ENCODE assay signal across 8 cellular contexts in the genomic region with DNA sequence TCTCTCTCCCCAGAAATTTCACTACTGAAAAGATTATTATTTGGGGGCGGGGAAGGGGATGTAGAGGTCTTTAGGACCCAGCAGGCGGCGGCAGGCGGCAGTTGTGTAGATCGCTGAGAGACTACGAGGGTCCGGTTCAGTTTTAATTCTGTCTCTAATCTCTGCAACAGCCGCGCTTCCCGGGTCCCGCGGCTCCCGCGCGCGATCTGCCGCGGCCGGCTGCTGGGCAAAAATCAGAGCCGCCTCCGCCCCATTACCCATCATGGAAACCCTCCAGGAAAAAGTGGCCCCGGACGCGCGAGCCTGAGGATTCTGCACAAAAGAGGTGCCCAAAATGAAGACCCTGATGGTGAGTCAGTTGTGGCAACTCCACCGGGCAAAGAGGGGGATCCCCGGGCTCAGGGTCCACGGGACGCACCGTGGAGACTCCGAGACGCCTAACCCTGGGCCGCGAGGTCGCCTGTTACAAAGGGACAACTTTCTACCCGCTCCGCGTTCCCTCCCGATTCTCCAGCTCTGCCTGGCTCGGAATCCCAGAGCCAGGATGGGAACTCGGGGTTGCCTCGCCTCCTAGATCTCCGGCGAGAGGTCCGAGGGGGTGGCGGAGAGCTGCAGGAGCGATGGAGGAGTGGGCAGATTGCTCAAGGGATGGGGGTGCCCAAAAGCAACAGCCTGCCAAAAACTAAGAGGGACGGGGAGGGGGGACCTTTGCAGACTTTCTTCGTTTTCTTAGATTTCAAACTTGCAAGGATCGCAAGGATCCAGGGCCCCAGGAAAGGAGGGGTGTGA. TPM values are rescaled to one million over a fixed set of nuclear protein-coding genes. Genes with fewer than 3 reads are reported as not detected.
A peak's percentile ranks its signal among the peaks of the same experiment; 100 is the strongest.
DNase-seq lines count a peak whose midpoint lies in the region; TF ChIP-seq lines count a peak whose summit lies in the region.

A gene (plus strand): TSS at position 139 of the 789 bp plus-strand sequence.

- H3K79me2 ChIP-seq in osteoblast (ENCODE audit: insufficient read depth, low read length): no peaks in the 10 kb centered on the region

- no peaks in the 10 kb centered on the region for H3K9me3 ChIP-seq in BE2C
- H3K9me3 ChIP-seq in HUES48 (ENCODE audit: control insufficient read depth, insufficient read depth, low read length): no peaks in the 10 kb centered on the region
- H3K9me3 ChIP-seq in osteoblast (ENCODE audit: low read depth, low read length): no peaks in the 10 kb centered on the region

- peak within 1 kb of the TSS; percentile 57 for H3K4me3 Mint-ChIP-seq in activated CD4-positive, alpha-beta memory T cell treated with anti-CD3 and anti-CD28 coated beads for 36 hours

- no peak within 1 kb of the TSS for H3K27ac Mint-ChIP-seq in activated CD4-positive, alpha-beta memory T cell treated with anti-CD3 and anti-CD28 coated beads for 36 hours

- no peaks in the 10 kb centered on the region for H3K36me3 Mint-ChIP-seq in activated CD4-positive, alpha-beta memory T cell treated with anti-CD3 and anti-CD28 coated beads for 36 hours

- H2AFZ ChIP-seq in osteoblast (ENCODE audit: low read length): peak within 1 kb of the TSS; percentile 68

- peak within 1 kb of the TSS; percentile 36; the same call in 1 of the 2 replicates for H3K9ac ChIP-seq in HUES48 (ENCODE audit: low read depth, low read length)

- H3K27me3 Mint-ChIP-seq in activated CD4-positive, alpha-beta memory T cell treated with anti-CD3 and anti-CD28 coated beads for 36 hours: peaks cover 53% of the 10 kb centered on the region

- intact Hi-C loops in activated CD4-positive, alpha-beta memory T cell treated with anti-CD3 and anti-CD28 coated beads for 36 hours (cut with micrococcal nuclease): loop anchor here (1.0 kb wide), 1 partner anchor 713 kb away; no protein-coding TSS in a partner anchor

- no peaks in the 10 kb centered on the region for H3K27me3 ChIP-seq in BE2C
- peaks cover 44% of the 10 kb centered on the region for H3K27me3 ChIP-seq in HUES48 (ENCODE audit: control insufficient read depth, insufficient read depth, low read length)
- H3K27me3 ChIP-seq in osteoblast (ENCODE audit: insufficient read depth, low read length): peaks cover 56% of the 10 kb centered on the region

- peaks cover 8% of the 10 kb centered on the region for H3K4me1 Mint-ChIP-seq in activated CD4-positive, alpha-beta memory T cell treated with anti-CD3 and anti-CD28 coated beads for 36 hours (ENCODE audit: low read depth)

- DNase-seq in BE2C (peak; percentile 53), foreskin fibroblast (peak in 1 of 2 donors; percentile 53), osteoblast (ENCODE audit: insufficient read length, low spot score, missing footprints) (peak; percentile 73), RKO (ENCODE audit: low spot score) (no peak), germinal center (ENCODE audit: low spot score) (no peak), GM19238 (ENCODE audit: insufficient read length, low spot score) (no peak)
- peak; percentile 10 for DNase-seq in activated CD4-positive, alpha-beta memory T cell treated with anti-CD3 and anti-CD28 coated beads for 36 hours

- TF ChIP-seq CTCF in BE2C (IDR thresholded peaks at IDR 0.05; ENCODE audit: low read depth, low read length) (peak; percentile 7; the same call in 1 of the 2 replicates), foreskin fibroblast (IDR thresholded peaks at IDR 0.05; ENCODE audit: low read depth, low read length) (no peak), osteoblast (IDR thresholded peaks at IDR 0.05; ENCODE audit: extremely low read depth, low read depth, low read length) (no peak)

- H3K4me3 ChIP-seq in BE2C (ENCODE audit: low read depth, low read length) (peak within 1 kb of the TSS; percentile 76), HUES48 (ENCODE audit: low read depth, low read length) (peak within 1 kb of the TSS; percentile 80), foreskin fibroblast (ENCODE audit: low read depth in 1 of 2, low read length in 2 of 2) (peak within 1 kb of the TSS; percentile 64 to 74), osteoblast (ENCODE audit: insufficient read depth, low read length) (peak within 1 kb of the TSS; percentile 57)

- H3K27ac ChIP-seq in HUES48 (ENCODE audit: low read depth, low read length) (no peak within 1 kb of the TSS), osteoblast (ENCODE audit: low read depth, low read length) (no peak within 1 kb of the TSS)

- POLR2A ChIA-PET in activated CD4-positive, alpha-beta memory T cell treated with anti-CD3 and anti-CD28 coated beads for 36 hours (lab: Charles Lee): no interaction called here

- no peaks in the 10 kb centered on the region for H3K9me3 Mint-ChIP-seq in activated CD4-positive, alpha-beta memory T cell treated with anti-CD3 and anti-CD28 coated beads for 36 hours

- peak within 1 kb of the TSS; percentile 79 for H3K4me2 ChIP-seq in osteoblast (ENCODE audit: insufficient read depth, low read length)

- no peaks in the 10 kb centered on the region for H4K20me1 ChIP-seq in osteoblast (ENCODE audit: insufficient read depth, low read length)

- CTCF ChIA-PET in activated CD4-positive, alpha-beta memory T cell treated with anti-CD3 and anti-CD28 coated beads for 36 hours (lab: Charles Lee): no interaction called here

- no peaks in the 10 kb centered on the region for H3K36me3 ChIP-seq in BE2C
- no peaks in the 10 kb centered on the region for H3K36me3 ChIP-seq in HUES48 (ENCODE audit: control insufficient read depth, insufficient read depth, low read length)
- no peaks in the 10 kb centered on the region for H3K36me3 ChIP-seq in osteoblast (ENCODE audit: insufficient read depth, low read length)

- H3K4me1 ChIP-seq in BE2C (no peaks in the 10 kb centered on the region), HUES48 (ENCODE audit: control insufficient read depth, insufficient read depth, low read length) (peaks cover 14% of the 10 kb centered on the region; the same call in 1 of the 2 replicates), osteoblast (ENCODE audit: insufficient read depth, low read length) (peaks cover 8% of the 10 kb centered on the region)

RNA-seq across cellular contexts. Expression of the gene that starts here (rescaled TPM):
- polyA plus RNA-seq in BE2C (2012; ENCODE audit: insufficient read depth, insufficient read length, low read depth): 16.0 TPM
- total RNA-seq in activated CD4-positive, alpha-beta memory T cell treated with anti-CD3 and anti-CD28 coated beads for 36 hours: not detected
- 0.88 and 1.1 TPM in 2 replicates for total RNA-seq in osteoblast

Comparison
In these comparisons a context has a peak if more than half of its experiments do, and no peak if none do; other contexts are left out.
1. Peak in DNase-seq in activated CD4-positive, alpha-beta memory T cell treated with anti-CD3 and anti-CD28 coated beads for 36 hours; RNA of the gene not detected or under 1 TPM.
2. DNase-seq: peak in BE2C (single experiment) and osteoblast (single experiment); none in RKO (single experiment), germinal center (single experiment) and GM19238 (single experiment).
3. Peak in every context shown above with its lines, with median percentiles within 50 percentile points of each other: H3K4me3 ChIP-seq.